ENCODE assay signal across 10 cellular contexts in genomic region chr2:82837588-82838304, GRCh38.
DNase-seq lines count a peak whose midpoint lies in the region; ATAC-seq and TF ChIP-seq lines count a peak whose summit lies in the region.
"Had no signal": no experiment of that assay in that cellular context is flagged by ENCODE, and none has a peak within 500 bp of the region (broad histone marks: within the 10 kb centered on the region; RNA-seq: fewer than 3 reads in every experiment).

No MANE protein-coding gene starts in this region.

- TF ChIP-seq CTCF in RWPE1 (conservative IDR thresholded peaks at IDR 0.05; ENCODE audit: low read depth) (no peak), epithelial cell of esophagus (IDR thresholded peaks at IDR 0.05; ENCODE audit: insufficient read depth, low read depth, low read length, missing control alignments) (no peak), smooth muscle cell (IDR thresholded peaks at IDR 0.05; ENCODE audit: borderline replicate concordance, insufficient read depth, poor library complexity, severe bottlenecking) (no peak)

- POLR2A ChIA-PET in RWPE1 (lab: Yijun Ruan, JAX; ENCODE audit: low non-redundant PET) = no interaction called here

- no peak for ATAC-seq in HG02798 (IDR thresholded peaks at IDR 0.05; ENCODE audit: poor library complexity, unreplicated experiment)

- H3K9ac ChIP-seq in smooth muscle cell (ENCODE audit: low read depth) = no peak overlapping the region

- H3K9me3 ChIP-seq in smooth muscle cell (replicated peaks; ENCODE audit: low read depth) = no peaks in the 10 kb centered on the region
- H3K9me3 ChIP-seq: esophagus squamous epithelium, uterus had no signal

- DNase-seq in HK-2 (ENCODE audit: unreplicated experiment) (peak; percentile 22), RWPE1 (ENCODE audit: low spot score) (peak; percentile 72), epithelial cell of esophagus (ENCODE audit: low read depth) (peak; percentile 94), smooth muscle cell (lab: John Stamatoyannopoulos, UW; ENCODE audit: unreplicated experiment) (no peak)
- no peak for DNase-seq in activated CD4-positive, alpha-beta T cell treated with anti-CD3 and anti-CD28 coated beads, Interleukin-2, amount 50 U/mL, for 4 hours
- DNase-seq in stimulated activated naive CD4-positive, alpha-beta T cell treated with Interleukin-2 at 50 U/mL for 16 hours (lab: John Stamatoyannopoulos, UW) = no peak
- DNase-seq: esophagus squamous epithelium, H7, uterus had no signal

- H3K27me3 ChIP-seq in smooth muscle cell (ENCODE audit: low read depth) = no peaks in the 10 kb centered on the region
- H3K27me3 ChIP-seq: esophagus squamous epithelium, uterus had no signal

- no peaks in the 10 kb centered on the region for H3K36me3 ChIP-seq in smooth muscle cell (ENCODE audit: low read depth)
- H3K36me3 ChIP-seq: esophagus squamous epithelium, uterus had no signal

- no peaks in the 10 kb centered on the region for H3F3A ChIP-seq in smooth muscle cell (ENCODE audit: low read depth)

- WGBS in smooth muscle cell (ENCODE audit: low lambda C conversion rate) = 31% methylated on average over 3 of the region's 3 CpGs

- H2AFZ ChIP-seq in smooth muscle cell (ENCODE audit: low read depth) = no peak overlapping the region

- H3K4me1 ChIP-seq in smooth muscle cell (ENCODE audit: low read depth) = peaks cover 5% of the 10 kb centered on the region
- H3K4me1 ChIP-seq: esophagus squamous epithelium, uterus had no signal

- CTCF ChIA-PET in RWPE1 (lab: Yijun Ruan, JAX) = no interaction called here

- no peaks in the 10 kb centered on the region for H4K20me1 ChIP-seq in smooth muscle cell (ENCODE audit: low read depth)

- H3K27ac ChIP-seq in RWPE1 (no peak overlapping the region), smooth muscle cell (ENCODE audit: low read depth) (peak overlapping the region; percentile 53)
- H3K27ac ChIP-seq: esophagus squamous epithelium, uterus had no signal

- no peak overlapping the region for H3K4me3 ChIP-seq in epithelial cell of esophagus (ENCODE audit: low read length)
- no peak overlapping the region for H3K4me3 ChIP-seq in smooth muscle cell
- H3K4me3 ChIP-seq: esophagus squamous epithelium, uterus had no signal

- no peaks in the 10 kb centered on the region for H3K79me2 ChIP-seq in smooth muscle cell (ENCODE audit: low read depth)

- peak overlapping the region; percentile 24 for H3K4me2 ChIP-seq in smooth muscle cell

Comparison
In these comparisons a context has a peak if more than half of its experiments do, and no peak if none do; other contexts are left out.
1. DNase-seq: peak in HK-2 (single experiment), RWPE1 (single experiment) and epithelial cell of esophagus (single experiment); none in smooth muscle cell (single experiment), activated CD4-positive, alpha-beta T cell treated with anti-CD3 and anti-CD28 coated beads, Interleukin-2, amount 50 U/mL, for 4 hours (0 of 2) and stimulated activated naive CD4-positive, alpha-beta T cell treated with Interleukin-2 at 50 U/mL for 16 hours (single experiment).